In genomic region chr4:40238008-40238699, GRCh38 we compare ENCODE assay signal across 15 cellular contexts. TPM values are rescaled to one million over a fixed set of nuclear protein-coding genes. Genes with fewer than 3 reads are reported as not detected.
DNase-seq lines count a peak whose midpoint lies in the region; ATAC-seq and TF ChIP-seq lines count a peak whose summit lies in the region.
"Had no signal": no experiment of that assay in that cellular context is flagged by ENCODE, and none has a peak within 500 bp of the region (broad histone marks: within the 10 kb centered on the region; RNA-seq: fewer than 3 reads in every experiment).

No MANE protein-coding gene starts in this region.

- H3K27ac ChIP-seq in CD4-positive, alpha-beta memory T cell (ENCODE audit: low read depth, low read length): peak overlapping the region; percentile 89
- no peak overlapping the region for H3K27ac ChIP-seq in H9 (ENCODE audit: insufficient read length, low read depth, low read length)
- H3K27ac ChIP-seq in naive thymus-derived CD4-positive, alpha-beta T cell (ENCODE audit: low read depth, low read length): peak overlapping the region; percentile 79
- H3K27ac ChIP-seq: brain microvascular endothelial cell, tibial artery had no signal

- H2BK12ac ChIP-seq in H9 (ENCODE audit: insufficient read length, low read depth, low read length): no peak overlapping the region

- peaks cover 0 to 1% (median 0%) of the 10 kb centered on the region in 8 donors for H3K9me3 Mint-ChIP-seq in CD4-positive, alpha-beta memory T cell
- H3K9me3 Mint-ChIP-seq in H9: no peaks in the 10 kb centered on the region; a peak in 1 of 5 replicates
- H3K9me3 Mint-ChIP-seq in activated T-cell treated with anti-CD3 and anti-CD28 coated beads, Interleukin-2, amount 50 U/mL, for 24 hours: no peaks in the 10 kb centered on the region
- H3K9me3 Mint-ChIP-seq in naive thymus-derived CD4-positive, alpha-beta T cell: no peaks in the 10 kb centered on the region

- H3K36me3 ChIP-seq in CD4-positive, alpha-beta memory T cell (ENCODE audit: insufficient read depth, low read length): peaks cover 21% of the 10 kb centered on the region
- peaks cover 7 to 8% (median 7%) of the 10 kb centered on the region in 3 experiments for H3K36me3 ChIP-seq in naive thymus-derived CD4-positive, alpha-beta T cell (ENCODE audit: control insufficient read depth in 2 of 3, insufficient read depth in 3 of 3, low read length in 3 of 3)
- H3K36me3 ChIP-seq: brain microvascular endothelial cell, tibial artery had no signal

- no peak overlapping the region for H2AK5ac ChIP-seq in H9 (ENCODE audit: insufficient read length, low read length)

- no peak overlapping the region for H3K4me2 ChIP-seq in H9 (ENCODE audit: insufficient read depth, insufficient read length, low read length)

- H4K91ac ChIP-seq in H9 (ENCODE audit: insufficient read length, low read depth, low read length): no peak overlapping the region

- TF ChIP-seq CTCF in H9 (conservative IDR thresholded peaks at IDR 0.05): no peak

- H4K20me1 ChIP-seq in H9 (ENCODE audit: control insufficient read depth, insufficient read depth, insufficient read length): no peaks in the 10 kb centered on the region

- no peaks in the 10 kb centered on the region for H3K79me1 ChIP-seq in H9 (ENCODE audit: insufficient read depth, low read depth, low read length, poor library complexity, severe bottlenecking)

- no peak overlapping the region for H4K8ac ChIP-seq in H9 (replicated peaks; ENCODE audit: insufficient read length, low read depth, low read length)

- peaks cover 31 to 71% of the 10 kb centered on the region in 2 donors for H3K36me3 Mint-ChIP-seq in CD4-positive, alpha-beta memory T cell
- H3K36me3 Mint-ChIP-seq in H9 (ENCODE audit: insufficient read depth in 1 of 3, low read depth in 3 of 3): peaks cover 0 to 10% (median under 1%) of the 10 kb centered on the region in 3 experiments; a peak in 3 of 7 replicates
- peaks cover 88% of the 10 kb centered on the region for H3K36me3 Mint-ChIP-seq in activated T-cell treated with anti-CD3 and anti-CD28 coated beads, Interleukin-2, amount 50 U/mL, for 24 hours (ENCODE audit: low read depth)
- H3K36me3 Mint-ChIP-seq in naive thymus-derived CD4-positive, alpha-beta T cell: peaks cover 9 to 55% (median 44%) of the 10 kb centered on the region in 5 donors

- ATAC-seq in naive thymus-derived CD4-positive, alpha-beta T cell: no peak
- ATAC-seq in GM19324 (IDR thresholded peaks at IDR 0.05; ENCODE audit: low FRiP score, unreplicated experiment) (no peak), HG02623 (IDR thresholded peaks at IDR 0.05; ENCODE audit: unreplicated experiment) (no peak)

- no peaks in the 10 kb centered on the region for H3K9me3 ChIP-seq in CD4-positive, alpha-beta memory T cell (ENCODE audit: control insufficient read depth in 1 of 2, low read length in 2 of 2)
- no peaks in the 10 kb centered on the region for H3K9me3 ChIP-seq in H9 (ENCODE audit: control insufficient read depth, low read depth, low read length)
- H3K9me3 ChIP-seq in naive thymus-derived CD4-positive, alpha-beta T cell (ENCODE audit: control insufficient read depth in 2 of 3, low read length in 3 of 3): no peaks in the 10 kb centered on the region
- H3K9me3 ChIP-seq: tibial artery had no signal

- H3K23ac ChIP-seq in H9 (ENCODE audit: insufficient read length, low read depth, low read length): no peak overlapping the region

- no peak overlapping the region for H3K56ac ChIP-seq in H9 (ENCODE audit: insufficient read length, low read depth, low read length)

- no peak overlapping the region for H2BK20ac ChIP-seq in H9 (ENCODE audit: low read depth, low read length, poor library complexity, severe bottlenecking)

- CTCF ChIA-PET in CD4-positive, alpha-beta memory T cell (lab: Charles Lee; ENCODE audit: partially characterized antibody): interaction anchor here (0.7 to 15.0 kb wide), 20 partner anchors 7 to 180 kb away, joined by 3 to 200 read pairs (median 4); no protein-coding TSS in a partner anchor
- CTCF ChIA-PET in naive thymus-derived CD4-positive, alpha-beta T cell (lab: Charles Lee): interaction anchor here (0.7 to 1.5 kb wide), 7 partner anchors 15 to 80 kb away, joined by 3 to 6 read pairs (median 4); no protein-coding TSS in a partner anchor

- H3K27ac Mint-ChIP-seq in CD4-positive, alpha-beta memory T cell: peak overlapping the region; percentile 95 to 100 (median 97)
- peak overlapping the region in 2 of 3 experiments; percentile 50 to 52; a peak in 2 of 7 replicates for H3K27ac Mint-ChIP-seq in H9
- peak overlapping the region; percentile 99 for H3K27ac Mint-ChIP-seq in activated T-cell treated with anti-CD3 and anti-CD28 coated beads, Interleukin-2, amount 50 U/mL, for 24 hours
- H3K27ac Mint-ChIP-seq in naive thymus-derived CD4-positive, alpha-beta T cell: peak overlapping the region; percentile 89 to 98 (median 94)

- H3K9ac ChIP-seq in H9 (ENCODE audit: extremely low read depth, insufficient read length, low read length): no peak overlapping the region

- DNase-seq in CD4-positive, alpha-beta memory T cell: peak in 1 of 5 donors; percentile 32
- DNase-seq in H9 (no peak), EL (no peak)
- DNase-seq in activated T-cell treated with anti-CD3 and anti-CD28 coated beads, Interleukin-2, amount 50 U/mL, for 24 hours: peak; percentile 60
- peak in 1 of 9 donors; percentile 44 for DNase-seq in naive thymus-derived CD4-positive, alpha-beta T cell
- DNase-seq: brain microvascular endothelial cell; Calu3; Karpas-422; NCI-H2081; NK-92 treated with Interleukin-12 subunit alpha and Interleukin-12 subunit beta, amount 100 ng/mL, for 24 hours; retina; SW 1271; tibial artery had no signal

- peak overlapping the region; percentile 73 to 87 (median 80) for H3K4me3 Mint-ChIP-seq in CD4-positive, alpha-beta memory T cell
- H3K4me3 Mint-ChIP-seq in H9: no peak overlapping the region
- peak overlapping the region; percentile 85 for H3K4me3 Mint-ChIP-seq in activated T-cell treated with anti-CD3 and anti-CD28 coated beads, Interleukin-2, amount 50 U/mL, for 24 hours
- H3K4me3 Mint-ChIP-seq in naive thymus-derived CD4-positive, alpha-beta T cell: peak overlapping the region; percentile 64 to 87 (median 79)

- no peaks in the 10 kb centered on the region for H3K79me2 ChIP-seq in H9 (ENCODE audit: insufficient read depth, low read length)

- no peak overlapping the region for H3K14ac ChIP-seq in H9 (ENCODE audit: insufficient read depth, low read length)

- H2AFZ ChIP-seq in H9 (ENCODE audit: low read length): no peak overlapping the region

- intact Hi-C loops in CD4-positive, alpha-beta memory T cell (cut with micrococcal nuclease): loop anchor here (1.0 to 2.0 kb wide), 4 partner anchors 8 to 71 kb away; no protein-coding TSS in a partner anchor
- intact Hi-C loops in naive thymus-derived CD4-positive, alpha-beta T cell (cut with micrococcal nuclease): loop anchor here (1.0 to 2.0 kb wide), 5 partner anchors 8 to 183 kb away; no protein-coding TSS in a partner anchor

- H3K4ac ChIP-seq in H9 (ENCODE audit: low read depth, low read length): no peak overlapping the region

- H3K27me3 ChIP-seq in CD4-positive, alpha-beta memory T cell (ENCODE audit: insufficient read depth, low read length): no peaks in the 10 kb centered on the region
- no peaks in the 10 kb centered on the region for H3K27me3 ChIP-seq in H9 (ENCODE audit: insufficient read depth, low read length)
- H3K27me3 ChIP-seq in naive thymus-derived CD4-positive, alpha-beta T cell (ENCODE audit: control insufficient read depth in 2 of 2, insufficient read depth in 2 of 2, low read length in 2 of 2): no peaks in the 10 kb centered on the region
- H3K27me3 ChIP-seq: brain microvascular endothelial cell, tibial artery had no signal

- no peak overlapping the region for H2BK15ac ChIP-seq in H9 (ENCODE audit: low read depth, low read length)

- H2BK120ac ChIP-seq in H9 (ENCODE audit: low read depth, low read length, poor library complexity, severe bottlenecking): no peak overlapping the region

- no peak overlapping the region for H4K5ac ChIP-seq in H9 (ENCODE audit: insufficient read length, low read depth, low read length)

- H3K4me3 ChIP-seq in CD4-positive, alpha-beta memory T cell (ENCODE audit: low read length in 2 of 2): peak overlapping the region; percentile 48 to 53
- peak overlapping the region; percentile 45 for H3K4me3 ChIP-seq in naive thymus-derived CD4-positive, alpha-beta T cell (ENCODE audit: low read length)
- H3K4me3 ChIP-seq: tibial artery had no signal

- POLR2A ChIA-PET in CD4-positive, alpha-beta memory T cell (lab: Charles Lee; ENCODE audit: partially characterized antibody): interaction anchor here (0.8 to 41.1 kb wide), 13 partner anchors 7 to 180 kb away, joined by 3 to 1182 read pairs (median 8); partner anchors contain the start of gene RHOH
- POLR2A ChIA-PET in naive thymus-derived CD4-positive, alpha-beta T cell (lab: Charles Lee): interaction anchor here (0.8 to 7.2 kb wide), 18 partner anchors 7 to 71 kb away, joined by 3 to 62 read pairs (median 6); partner anchors contain the start of gene RHOH

- H3K4me1 ChIP-seq in CD4-positive, alpha-beta memory T cell (ENCODE audit: insufficient read depth, low read length): peaks cover 98% of the 10 kb centered on the region
- H3K4me1 ChIP-seq in H9 (ENCODE audit: insufficient read depth, low read length): no peaks in the 10 kb centered on the region; the same call in 1 of the 2 replicates
- peaks cover 79 to 88% of the 10 kb centered on the region in 2 donors for H3K4me1 ChIP-seq in naive thymus-derived CD4-positive, alpha-beta T cell (ENCODE audit: control insufficient read depth in 2 of 2, insufficient read depth in 2 of 2, low read length in 2 of 2)
- H3K4me1 ChIP-seq: tibial artery had no signal

- H3T11ph ChIP-seq in H9 (ENCODE audit: low read length): no peak overlapping the region

- H3K23me2 ChIP-seq in H9 (ENCODE audit: insufficient read length, low read depth, low read length, poor library complexity, severe bottlenecking): no peaks in the 10 kb centered on the region

- WGBS in H9 (ENCODE audit: extremely low coverage, insufficient read length, low lambda C conversion rate): no CpG with 5 or more reads among the region's 12 CpGs

- peaks cover 70 to 96% (median 83%) of the 10 kb centered on the region in 4 donors for H3K4me1 Mint-ChIP-seq in CD4-positive, alpha-beta memory T cell
- peaks cover 3 to 12% of the 10 kb centered on the region in 2 experiments; a peak in 1 of 4 replicates for H3K4me1 Mint-ChIP-seq in H9
- peaks cover 94% of the 10 kb centered on the region for H3K4me1 Mint-ChIP-seq in activated T-cell treated with anti-CD3 and anti-CD28 coated beads, Interleukin-2, amount 50 U/mL, for 24 hours (ENCODE audit: low read depth)
- H3K4me1 Mint-ChIP-seq in naive thymus-derived CD4-positive, alpha-beta T cell: peaks cover 48 to 97% (median 92%) of the 10 kb centered on the region in 7 donors

- no peak overlapping the region for H2BK5ac ChIP-seq in H9 (ENCODE audit: insufficient read length, low read length)

- H3K27me3 Mint-ChIP-seq in CD4-positive, alpha-beta memory T cell: no peaks in the 10 kb centered on the region
- no peaks in the 10 kb centered on the region for H3K27me3 Mint-ChIP-seq in H9 (ENCODE audit: low read depth)
- no peaks in the 10 kb centered on the region for H3K27me3 Mint-ChIP-seq in activated T-cell treated with anti-CD3 and anti-CD28 coated beads, Interleukin-2, amount 50 U/mL, for 24 hours
- H3K27me3 Mint-ChIP-seq in naive thymus-derived CD4-positive, alpha-beta T cell: no peaks in the 10 kb centered on the region

- H3K18ac ChIP-seq in H9 (ENCODE audit: insufficient read length, low read depth, low read length): peak overlapping the region; percentile 68

RNA-seq across cellular contexts. Expression of gene RHOH, which starts 41.3 kb away (rescaled TPM):
- 100 to 1,000 TPM; 198 to 200 TPM for total RNA-seq in CD4-positive, alpha-beta memory T cell
- 100 to 1,000 TPM; 266 to 486 TPM for polyA plus RNA-seq in CD4-positive, alpha-beta memory T cell
- 7.1 and 8.2 TPM in 2 replicates for total RNA-seq in H9 (2021)
- total RNA-seq in naive thymus-derived CD4-positive, alpha-beta T cell: 100 to 1,000 TPM; 160 to 370 (median 250) TPM
- 100 to 1,000 TPM; 393 to 479 TPM for polyA plus RNA-seq in naive thymus-derived CD4-positive, alpha-beta T cell
- total RNA-seq: Calu3 had no signal

Comparison
In these comparisons a context has a peak if more than half of its experiments do, and no peak if none do; other contexts are left out.
1. H3K4me3 Mint-ChIP-seq: peak in CD4-positive, alpha-beta memory T cell (8 of 8), activated T-cell treated with anti-CD3 and anti-CD28 coated beads, Interleukin-2, amount 50 U/mL, for 24 hours (single experiment) and naive thymus-derived CD4-positive, alpha-beta T cell (10 of 10); none in H9 (0 of 2).
2. RNA of gene RHOH, which starts 41.3 kb away (total RNA-seq): 160 to 370 TPM in naive thymus-derived CD4-positive, alpha-beta T cell and 198 to 200 TPM in CD4-positive, alpha-beta memory T cell; 7.1 to 8.2 TPM in H9; every median in the first group is over 10 times any median in the second.
3. Peak in every context shown above with its lines, with median percentiles within 50 percentile points of each other: H3K27ac Mint-ChIP-seq.